In the genomic region with DNA sequence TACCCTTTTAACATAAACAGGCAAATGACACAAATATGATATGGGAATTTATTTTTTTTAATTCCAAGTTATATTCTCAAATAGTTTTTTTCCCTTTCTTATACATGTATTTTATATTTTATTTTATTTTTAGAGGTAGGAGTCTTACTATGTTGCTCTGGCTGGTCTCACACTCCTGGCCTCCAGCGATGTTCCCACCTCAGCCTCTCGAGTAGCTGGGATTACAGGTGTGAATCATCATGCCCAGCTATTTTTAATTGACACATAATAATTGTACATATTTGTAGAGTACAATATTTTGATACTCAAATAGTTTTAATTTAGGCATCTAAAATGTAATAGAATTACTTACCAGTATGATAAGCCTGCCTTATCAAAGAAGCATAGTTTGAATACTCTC, we compare ENCODE assay signal across 9 cellular contexts.
"Had no signal": no experiment of that assay in that cellular context is flagged by ENCODE, and none has a peak within 500 bp of the region (broad histone marks: within the 10 kb centered on the region; RNA-seq: fewer than 3 reads in every experiment).

No MANE protein-coding gene starts in this region.

- H3K4me3 Mint-ChIP-seq: GM23338, H9, HFFc6 had no signal

- DNase-seq: GM23248, GOT3, H7, H9, HCEC 1CT, HFFc6 had no signal

- H3K4me3 ChIP-seq: GM23248, GM23338, HAP-1 had no signal

- H3K36me3 ChIP-seq: HAP-1 had no signal

- H3K27ac ChIP-seq: GM23248 had no signal

- H3K27ac Mint-ChIP-seq: HFFc6 had no signal

- H3K9me3 Mint-ChIP-seq: GM23338, H9, HFFc6 had no signal

- ATAC-seq: GM23338, HCT116 had no signal

- H3K9me3 ChIP-seq: HAP-1 had no signal
